9 cellular contexts compared by ENCODE assay signal in genomic region chr5:163914911-163915310, GRCh38.
DNase-seq lines count a peak whose midpoint lies in the region; ATAC-seq, FAIRE-seq and TF ChIP-seq lines count a peak whose summit lies in the region.
"Had no signal": no experiment of that assay in that cellular context is flagged by ENCODE, and none has a peak within 500 bp of the region (broad histone marks: within the 10 kb centered on the region; RNA-seq: fewer than 3 reads in every experiment).

No MANE protein-coding gene starts in this region.

- H3K27ac ChIP-seq in HepG2 (ENCODE audit: extremely low read length, insufficient read depth, low read length): no peak overlapping the region

- intact Hi-C loops in HepG2 (cut with micrococcal nuclease; ENCODE audit: unreplicated experiment): no loop called here

- no peaks in the 10 kb centered on the region for H3K27me3 Mint-ChIP-seq in chondrocyte (ENCODE audit: low read depth)

- H3K36me3 ChIP-seq in HepG2 (replicated peaks in 1 of 2; ENCODE audit: control insufficient read depth in 1 of 2, insufficient read depth in 2 of 2, low read length in 2 of 2): no peaks in the 10 kb centered on the region

- no peak for FAIRE-seq in HepG2 (lab: Jason Lieb, UNC)

- in situ Hi-C loops in HepG2 (cut with HindIII; ENCODE audit: extremely low pct_ligation_motif_present, low pct_unique_long_range_greater_than_20kb): no loop called here

- TF ChIP-seq CTCF in HepG2 (CRISPR knock-in tag; IDR thresholded peaks at IDR 0.05) (no peak), chondrocyte (IDR thresholded peaks at IDR 0.05) (no peak)

- peaks cover 16% of the 10 kb centered on the region for H3K4me1 ChIP-seq in HepG2 (ENCODE audit: insufficient read depth, low read length)

- CTCF ChIA-PET in HepG2 (lab: Yijun Ruan, JAX; ENCODE audit: low intra/inter-chr PET ratio, low total read pairs): no interaction called here

- H2AFZ ChIP-seq in HepG2 (ENCODE audit: low read length): no peak overlapping the region

- no peak for TF ChIP-seq RAD21 in HepG2 (CRISPR knock-in tag; IDR thresholded peaks at IDR 0.05)

- H4K20me1 ChIP-seq in HepG2 (ENCODE audit: insufficient read depth, low read length): no peaks in the 10 kb centered on the region

- H3K4me2 ChIP-seq in HepG2 (ENCODE audit: low read depth, low read length): no peak overlapping the region

- H3K27me3 ChIP-seq in HepG2 (ENCODE audit: control insufficient read depth in 1 of 2, insufficient read depth in 2 of 2, low read length in 2 of 2): no peaks in the 10 kb centered on the region

- H3K9me3 ChIP-seq in HepG2 (ENCODE audit: low read length): peaks cover 2% of the 10 kb centered on the region; the same call in 1 of the 2 replicates

- ATAC-seq in GM18861 (IDR thresholded peaks at IDR 0.05; ENCODE audit: unreplicated experiment) (peak; percentile 42), HG02852 (IDR thresholded peaks at IDR 0.05; ENCODE audit: unreplicated experiment) (peak; percentile 11), HepG2 (peak; percentile 30; the same call in 2 of the 3 replicates)

- H3K4me1 Mint-ChIP-seq in chondrocyte (ENCODE audit: low read depth): no peaks in the 10 kb centered on the region

- POLR2A ChIA-PET in HepG2 (lab: Yijun Ruan, JAX): no interaction called here

- no peaks in the 10 kb centered on the region for H3K79me2 ChIP-seq in HepG2 (ENCODE audit: insufficient read depth, low read length)

- peaks cover 5% of the 10 kb centered on the region for H3K9me3 Mint-ChIP-seq in chondrocyte (ENCODE audit: low read depth)

- H3K36me3 Mint-ChIP-seq in chondrocyte (ENCODE audit: low read depth): no peaks in the 10 kb centered on the region

- no peak for TF ChIP-seq POLR2A in HepG2 (IDR thresholded peaks at IDR 0.05; ENCODE audit: insufficient read depth in 1 of 2, low read depth in 2 of 2, low read length in 2 of 2)

- no peak overlapping the region for H3K4me3 Mint-ChIP-seq in chondrocyte (ENCODE audit: unreplicated experiment)

- no peak for TF ChIP-seq EP300 in HepG2 (IDR thresholded peaks at IDR 0.05; ENCODE audit: low read depth in 2 of 2, low read length in 2 of 2)
- TF ChIP-seq EP300 in HepG2 (CRISPR knock-in tag; IDR thresholded peaks at IDR 0.05; ENCODE audit: borderline replicate concordance): no peak

- H3K27ac Mint-ChIP-seq in chondrocyte (ENCODE audit: unreplicated experiment): no peak overlapping the region

- 4% methylated on average over 4 of the region's 5 CpGs for WGBS in HepG2 (ENCODE audit: low lambda C conversion rate)

- peak; percentile 92 to 93 for DNase-seq in NCI-H526 (lab: John Stamatoyannopoulos, UW)
- DNase-seq in HepG2 (ENCODE audit: low spot score): no peak
- DNase-seq in OCI-M2 (lab: John Stamatoyannopoulos, UW; ENCODE audit: unreplicated experiment): no peak
- DNase-seq in activated CD4-positive, alpha-beta T cell treated with anti-CD3 and anti-CD28 coated beads, Interleukin-2, amount 50 U/mL, for 1 hour: no peak
- no peak for DNase-seq in chondrocyte (ENCODE audit: low spot score)
- no peak for DNase-seq in stimulated activated CD8-positive, alpha-beta memory T cell treated with anti-CD3 and anti-CD28 coated beads, Interleukin-4, amount 100 ng/mL, for 48 hours
- DNase-seq: NCI-H2227 treated with DMSO at 0.1 percent for 48 hours had no signal

- no TSS peak for BruUV-seq in HepG2 (replicated peaks; lab: Mats Ljungman, UMichigan)

- no peak overlapping the region for H3K9ac ChIP-seq in HepG2 (ENCODE audit: insufficient read depth, low read depth, low read length)

- no peak overlapping the region for H3K4me3 ChIP-seq in HepG2 (replicated peaks in 1 of 3; ENCODE audit: insufficient read depth in 1 of 3, low read depth in 2 of 3, low read length in 3 of 3)

TF ChIP-seq in HepG2, 621 proteins besides CTCF, POLR2A, EP300 and RAD21 (continues in another document):
- TF ChIP-seq PLSCR1 (CRISPR knock-in tag; IDR thresholded peaks at IDR 0.05; ENCODE audit: borderline replicate concordance): no peak
- no peak for TF ChIP-seq ZNF552 (CRISPR knock-in tag; IDR thresholded peaks at IDR 0.05; ENCODE audit: borderline replicate concordance)
- no peak for TF ChIP-seq SIX4 (CRISPR knock-in tag; IDR thresholded peaks at IDR 0.05)
- no peak for TF ChIP-seq ZNF720 (CRISPR knock-in tag; IDR thresholded peaks at IDR 0.05)
- TF ChIP-seq ZSCAN9 (CRISPR knock-in tag; IDR thresholded peaks at IDR 0.05; ENCODE audit: borderline replicate concordance): no peak
- TF ChIP-seq ZNF512 (CRISPR knock-in tag; IDR thresholded peaks at IDR 0.05): no peak
- TF ChIP-seq ZXDC (CRISPR knock-in tag; IDR thresholded peaks at IDR 0.05): no peak
- TF ChIP-seq SCMH1 (CRISPR knock-in tag; IDR thresholded peaks at IDR 0.05; ENCODE audit: borderline replicate concordance): no peak
- TF ChIP-seq POLR2G (IDR thresholded peaks at IDR 0.05; ENCODE audit: low read depth, low read length): no peak
- TF ChIP-seq RFX1 (IDR thresholded peaks at IDR 0.05): no peak
- TF ChIP-seq ZNF562 (CRISPR knock-in tag; IDR thresholded peaks at IDR 0.05; ENCODE audit: borderline replicate concordance): no peak
- TF ChIP-seq ZBTB43 (CRISPR knock-in tag; conservative IDR thresholded peaks at IDR 0.05): no peak
- TF ChIP-seq ZBTB26 (CRISPR knock-in tag; IDR thresholded peaks at IDR 0.05; ENCODE audit: borderline replicate concordance): no peak
- TF ChIP-seq ZNF329 (CRISPR knock-in tag; IDR thresholded peaks at IDR 0.05; ENCODE audit: low read depth): no peak
- no peak for TF ChIP-seq FIP1L1 (IDR thresholded peaks at IDR 0.05; ENCODE audit: borderline replicate concordance, insufficient read depth, low read depth, low read length)
- no peak for TF ChIP-seq ESRRA (CRISPR knock-in tag; IDR thresholded peaks at IDR 0.05; ENCODE audit: low read depth)

Comparison
In these comparisons a context has a peak if more than half of its experiments do, and no peak if none do; other contexts are left out.
1. DNase-seq: peak in NCI-H526 (2 of 2); none in HepG2 (single experiment), OCI-M2 (single experiment), activated CD4-positive, alpha-beta T cell treated with anti-CD3 and anti-CD28 coated beads, Interleukin-2, amount 50 U/mL, for 1 hour (single experiment), chondrocyte (single experiment) and stimulated activated CD8-positive, alpha-beta memory T cell treated with anti-CD3 and anti-CD28 coated beads, Interleukin-4, amount 100 ng/mL, for 48 hours (single experiment).
2. Peak in every context shown above with its lines, with median percentiles within 50 percentile points of each other: ATAC-seq.